Comparison of ENCODE assay signal across 1 cellular context in genomic region chr1:214546886-214547641, GRCh38.
TF ChIP-seq lines count a peak whose summit lies in the region.

No MANE protein-coding gene starts in this region.

TF ChIP-seq in HEK293, 187 proteins besides CTCF, POLR2A, EP300 and RAD21 (continued from another document):
- 0 out of 2 replicates have a peak, but pooled peaks have one; percentile 20 for TF ChIP-seq ZBTB11 (tag by site-specific recombination; conservative IDR thresholded peaks at IDR 0.05; ENCODE audit: low read depth)
TF ChIP-seq in HEK293: peak in this region for 3.
